Comparison of ENCODE assay signal across 1 cellular context in genomic region chr2:42951263-42951938, GRCh38.
TF ChIP-seq lines count a peak whose summit lies in the region.

No MANE protein-coding gene starts in this region.

TF ChIP-seq in H1, 55 proteins besides CTCF, POLR2A, EP300 and RAD21:
- TF ChIP-seq NANOG (IDR thresholded peaks at IDR 0.05; ENCODE audit: insufficient read depth, low read depth, low read length, poor library complexity, severe bottlenecking) (no peak), CHD2 (IDR thresholded peaks at IDR 0.05; ENCODE audit: low read length) (no peak), SIN3A (conservative IDR thresholded peaks at IDR 0.05 in 1 of 2, IDR thresholded peaks at IDR 0.05 in 1 of 2; ENCODE audit: low read depth in 1 of 2, low read length in 2 of 2) (no peak), KDM5A (IDR thresholded peaks at IDR 0.05; ENCODE audit: low read length) (no peak), JUN (IDR thresholded peaks at IDR 0.05; ENCODE audit: low read depth, low read length) (no peak), MAFK (IDR thresholded peaks at IDR 0.05; ENCODE audit: low read depth, low read length) (no peak), SRF (IDR thresholded peaks at IDR 0.05; ENCODE audit: low read depth, low read length) (no peak), FOSL1 (IDR thresholded peaks at IDR 0.05; ENCODE audit: insufficient read depth, low read depth, low read length) (no peak), RXRA (IDR thresholded peaks at IDR 0.05; ENCODE audit: insufficient read depth, low read depth, low read length) (no peak), SP1 (IDR thresholded peaks at IDR 0.05; ENCODE audit: low read depth, low read length) (no peak), HDAC6 (IDR thresholded peaks at IDR 0.05; ENCODE audit: low read depth, low read length) (no peak), EZH2 (IDR thresholded peaks at IDR 0.05; ENCODE audit: low read depth, low read length, severe bottlenecking) (no peak), BCL11A (IDR thresholded peaks at IDR 0.05; ENCODE audit: low read depth in 2 of 2, low read length in 2 of 2) (no peak), SIRT6 (IDR thresholded peaks at IDR 0.05; ENCODE audit: low read length) (no peak), BACH1 (IDR thresholded peaks at IDR 0.05; ENCODE audit: low read length) (no peak)
